Comparison of ENCODE assay signal across 9 cellular contexts in the genomic region with DNA sequence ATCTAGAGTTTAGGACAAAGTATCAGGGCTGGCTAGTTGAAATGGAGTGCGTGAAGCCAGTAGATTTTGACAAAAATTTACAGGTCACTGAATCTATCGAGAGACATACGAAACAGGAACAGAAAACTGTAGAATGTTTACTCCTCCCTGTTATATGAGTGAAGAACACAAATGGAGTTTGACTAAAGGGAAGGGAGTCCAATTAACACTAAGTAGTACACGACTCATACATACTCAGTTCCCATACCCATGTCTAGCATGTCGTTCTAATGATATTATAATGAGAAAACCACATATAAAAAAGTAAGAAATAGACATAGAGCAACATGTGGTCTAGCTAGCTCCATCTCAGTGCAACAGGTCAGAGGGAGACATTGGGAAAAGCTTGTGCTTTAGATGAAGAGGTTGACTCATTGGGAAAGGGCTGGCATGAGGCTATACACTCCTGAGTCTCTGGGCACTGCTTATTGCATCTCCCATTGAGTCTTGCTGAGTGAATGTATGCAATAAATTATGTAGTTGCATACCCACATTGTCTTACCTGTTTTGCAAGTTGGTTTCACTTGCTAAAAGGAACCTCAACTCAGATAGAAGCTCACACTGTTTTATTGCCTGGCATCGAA. TPM values are rescaled to one million over a fixed set of nuclear protein-coding genes. Genes with fewer than 3 reads are reported as not detected.
DNase-seq lines count a peak whose midpoint lies in the region; ATAC-seq and TF ChIP-seq lines count a peak whose summit lies in the region.
"Had no signal": no experiment of that assay in that cellular context is flagged by ENCODE, and none has a peak within 500 bp of the region (broad histone marks: within the 10 kb centered on the region; RNA-seq: fewer than 3 reads in every experiment).

No MANE protein-coding gene starts in this region.

- no peaks in the 10 kb centered on the region for H3K27me3 ChIP-seq in BE2C

- TF ChIP-seq CTCF in osteocyte (IDR thresholded peaks at IDR 0.05) (no peak), BE2C (IDR thresholded peaks at IDR 0.05; ENCODE audit: low read depth, low read length) (no peak)

- no peaks in the 10 kb centered on the region for H3K4me1 ChIP-seq in BE2C

- H3K4me3 Mint-ChIP-seq in naive B cell, result peak overlapping the region; percentile 4 to 88 (median 76)
- H3K4me3 Mint-ChIP-seq in osteocyte (ENCODE audit: unreplicated experiment), result no peak overlapping the region

- H3K36me3 Mint-ChIP-seq in naive B cell (peaks cover 43% of the 10 kb centered on the region in 2 donors), osteocyte (ENCODE audit: unreplicated experiment) (peaks cover 34% of the 10 kb centered on the region)

- DNase-seq in naive B cell (peak; percentile 50), osteocyte (ENCODE audit: extremely low spot score, unreplicated experiment) (no peak), COLO668 (lab: John Stamatoyannopoulos, UW; ENCODE audit: unreplicated experiment) (no peak), NCI-H2171 treated with DMSO at 0.1 percent for 48 hours (lab: John Stamatoyannopoulos, UW) (no peak), BE2C (no peak)
- DNase-seq: head of caudate nucleus had no signal

- no peak overlapping the region for H3K4me3 ChIP-seq in BE2C (ENCODE audit: low read depth, low read length)

- peaks cover 0 to 4% (median 0%) of the 10 kb centered on the region in 7 donors for H3K9me3 Mint-ChIP-seq in naive B cell
- no peaks in the 10 kb centered on the region for H3K9me3 Mint-ChIP-seq in osteocyte (ENCODE audit: unreplicated experiment)

- peaks cover 48 to 63% (median 52%) of the 10 kb centered on the region in 3 donors for H3K4me1 Mint-ChIP-seq in naive B cell
- H3K4me1 Mint-ChIP-seq in osteocyte (ENCODE audit: unreplicated experiment), result peaks cover 26% of the 10 kb centered on the region

- ATAC-seq in GM18867 (IDR thresholded peaks at IDR 0.05; ENCODE audit: unreplicated experiment) (peak; percentile 70), GM21717 (IDR thresholded peaks at IDR 0.05; ENCODE audit: unreplicated experiment) (peak; percentile 68), HG03521 (IDR thresholded peaks at IDR 0.05; ENCODE audit: unreplicated experiment) (peak; percentile 65), naive B cell (ENCODE audit: low read depth in 2 of 2) (peak; percentile 93 to 95)

- peak overlapping the region; percentile 87 to 99 (median 88) for H3K27ac Mint-ChIP-seq in naive B cell
- H3K27ac Mint-ChIP-seq in osteocyte (ENCODE audit: unreplicated experiment), result no peak overlapping the region

- no peaks in the 10 kb centered on the region for H3K27me3 Mint-ChIP-seq in naive B cell
- no peaks in the 10 kb centered on the region for H3K27me3 Mint-ChIP-seq in osteocyte (ENCODE audit: unreplicated experiment)

- H3K36me3 ChIP-seq in BE2C, result no peaks in the 10 kb centered on the region

- H3K9me3 ChIP-seq in BE2C, result no peaks in the 10 kb centered on the region

RNA-seq across cellular contexts. Expression of gene CD44, which starts 43.5 kb away (rescaled TPM):
- 100 to 1,000 TPM; 156 to 277 (median 187) TPM for polyA plus RNA-seq in naive B cell (ENCODE audit: low read depth in 6 of 6)
- 283 and 309 TPM in 2 replicates for total RNA-seq in osteocyte
- 24.4 TPM for polyA plus RNA-seq in BE2C (2012; ENCODE audit: insufficient read depth, insufficient read length, low read depth)
